Comparison of ENCODE assay signal across 21 cellular contexts in genomic region chr2:128714285-128714684, GRCh38.
DNase-seq lines count a peak whose midpoint lies in the region; ATAC-seq and TF ChIP-seq lines count a peak whose summit lies in the region.
"Had no signal": no experiment of that assay in that cellular context is flagged by ENCODE, and none has a peak within 500 bp of the region (broad histone marks: within the 10 kb centered on the region; RNA-seq: fewer than 3 reads in every experiment).

No MANE protein-coding gene starts in this region.

- peaks cover 47% of the 10 kb centered on the region for H3K27me3 Mint-ChIP-seq in activated CD8-positive, alpha-beta T cell treated with anti-CD3 and anti-CD28 coated beads, Interleukin-2, amount 10 ng/mL, durations not matched to agents 7 days and 5 days (ENCODE audit: low read depth)
- H3K27me3 Mint-ChIP-seq in activated CD8-positive, alpha-beta T cell treated with anti-CD3 and anti-CD28 coated beads for 36 hours: peaks cover 27% of the 10 kb centered on the region
- peaks cover 10% of the 10 kb centered on the region for H3K27me3 Mint-ChIP-seq in type B pancreatic cell

- H3K27ac ChIP-seq in SJCRH30: peak overlapping the region; percentile 21; the same call in 1 of the 2 replicates
- H3K27ac ChIP-seq: C4-2B, vagina had no signal

- H3K4me3 Mint-ChIP-seq in activated CD8-positive, alpha-beta T cell treated with anti-CD3 and anti-CD28 coated beads, Interleukin-2, amount 10 ng/mL, durations not matched to agents 7 days and 5 days: no peak overlapping the region
- H3K4me3 Mint-ChIP-seq in activated CD8-positive, alpha-beta T cell treated with anti-CD3 and anti-CD28 coated beads for 36 hours: no peak overlapping the region
- H3K4me3 Mint-ChIP-seq in type B pancreatic cell: no peak overlapping the region
- H3K4me3 Mint-ChIP-seq: activated CD8-positive, alpha-beta memory T cell treated with anti-CD3 and anti-CD28 coated beads, Interleukin-2, amount 10 ng/mL, durations not matched to agents 7 days and 5 days; activated naive CD8-positive, alpha-beta T cell had no signal

- H3K9me3 Mint-ChIP-seq in activated CD8-positive, alpha-beta T cell treated with anti-CD3 and anti-CD28 coated beads, Interleukin-2, amount 10 ng/mL, durations not matched to agents 7 days and 5 days (ENCODE audit: insufficient read depth): peaks cover 10% of the 10 kb centered on the region
- peaks cover 1% of the 10 kb centered on the region for H3K9me3 Mint-ChIP-seq in activated CD8-positive, alpha-beta T cell treated with anti-CD3 and anti-CD28 coated beads for 36 hours
- peaks cover 5% of the 10 kb centered on the region for H3K9me3 Mint-ChIP-seq in type B pancreatic cell

- H3K4me1 ChIP-seq in SJCRH30: peaks cover 10% of the 10 kb centered on the region
- H3K4me1 ChIP-seq: vagina had no signal

- ATAC-seq in activated CD8-positive, alpha-beta T cell treated with anti-CD3 and anti-CD28 coated beads, Interleukin-2, amount 10 ng/mL, durations not matched to agents 7 days and 5 days: no peak
- no peak for ATAC-seq in activated CD8-positive, alpha-beta T cell treated with anti-CD3 and anti-CD28 coated beads for 36 hours
- peak; percentile 56 for ATAC-seq in left ventricle myocardium superior
- no peak for ATAC-seq in HG03159 (IDR thresholded peaks at IDR 0.05; ENCODE audit: unreplicated experiment)
- ATAC-seq: activated CD8-positive, alpha-beta memory T cell treated with anti-CD3 and anti-CD28 coated beads, Interleukin-2, amount 10 ng/mL, durations not matched to agents 7 days and 5 days; naive thymus-derived CD8-positive, alpha-beta T cell; SK-N-SH treated with all-trans-retinoic acid at 6 μM for 48 hours had no signal

- no peaks in the 10 kb centered on the region for H3K36me3 ChIP-seq in SJCRH30
- H3K36me3 ChIP-seq: vagina had no signal

- H3K4me1 Mint-ChIP-seq in activated CD8-positive, alpha-beta T cell treated with anti-CD3 and anti-CD28 coated beads, Interleukin-2, amount 10 ng/mL, durations not matched to agents 7 days and 5 days (ENCODE audit: low read depth): peaks cover 4% of the 10 kb centered on the region
- no peaks in the 10 kb centered on the region for H3K4me1 Mint-ChIP-seq in activated CD8-positive, alpha-beta T cell treated with anti-CD3 and anti-CD28 coated beads for 36 hours (ENCODE audit: low read depth)
- no peaks in the 10 kb centered on the region for H3K4me1 Mint-ChIP-seq in type B pancreatic cell (ENCODE audit: unreplicated experiment)
- H3K4me1 Mint-ChIP-seq: activated CD8-positive, alpha-beta memory T cell treated with anti-CD3 and anti-CD28 coated beads, Interleukin-2, amount 10 ng/mL, durations not matched to agents 7 days and 5 days had no signal

- no peaks in the 10 kb centered on the region for H3K9me3 ChIP-seq in SJCRH30 (replicated peaks)
- H3K9me3 ChIP-seq: vagina had no signal

- no peak overlapping the region for H3K4me3 ChIP-seq in SJCRH30
- H3K4me3 ChIP-seq: vagina had no signal

- CTCF ChIA-PET in activated CD8-positive, alpha-beta T cell treated with anti-CD3 and anti-CD28 coated beads, Interleukin-2, amount 10 ng/mL, durations not matched to agents 7 days and 5 days (lab: Charles Lee): no interaction called here
- CTCF ChIA-PET in activated CD8-positive, alpha-beta T cell treated with anti-CD3 and anti-CD28 coated beads for 36 hours (lab: Charles Lee): no interaction called here

- no peaks in the 10 kb centered on the region for H3K27me3 ChIP-seq in SJCRH30
- H3K27me3 ChIP-seq: vagina had no signal

- POLR2A ChIA-PET in activated CD8-positive, alpha-beta T cell treated with anti-CD3 and anti-CD28 coated beads, Interleukin-2, amount 10 ng/mL, durations not matched to agents 7 days and 5 days (lab: Charles Lee): no interaction called here
- POLR2A ChIA-PET in activated CD8-positive, alpha-beta T cell treated with anti-CD3 and anti-CD28 coated beads for 36 hours (lab: Charles Lee): no interaction called here

- H3K36me3 Mint-ChIP-seq in activated CD8-positive, alpha-beta T cell treated with anti-CD3 and anti-CD28 coated beads, Interleukin-2, amount 10 ng/mL, durations not matched to agents 7 days and 5 days (ENCODE audit: low read depth): peaks cover 2% of the 10 kb centered on the region
- no peaks in the 10 kb centered on the region for H3K36me3 Mint-ChIP-seq in activated CD8-positive, alpha-beta T cell treated with anti-CD3 and anti-CD28 coated beads for 36 hours (ENCODE audit: low read depth)
- no peaks in the 10 kb centered on the region for H3K36me3 Mint-ChIP-seq in type B pancreatic cell
- H3K36me3 Mint-ChIP-seq: activated CD8-positive, alpha-beta memory T cell treated with anti-CD3 and anti-CD28 coated beads, Interleukin-2, amount 10 ng/mL, durations not matched to agents 7 days and 5 days had no signal

- intact Hi-C loops in activated CD8-positive, alpha-beta T cell treated with anti-CD3 and anti-CD28 coated beads for 36 hours (cut with micrococcal nuclease): no loop called here
- intact Hi-C loops in left ventricle myocardium superior (cut with micrococcal nuclease): no loop called here

- DNase-seq in activated CD8-positive, alpha-beta T cell treated with anti-CD3 and anti-CD28 coated beads, Interleukin-2, amount 10 ng/mL, durations not matched to agents 7 days and 5 days: peak; percentile 12
- no peak for DNase-seq in activated CD8-positive, alpha-beta T cell treated with anti-CD3 and anti-CD28 coated beads for 36 hours
- peak; percentile 81 to 84 for DNase-seq in SJCRH30
- no peak for DNase-seq in left ventricle myocardium superior
- peak; percentile 43 for DNase-seq in type B pancreatic cell (ENCODE audit: extremely low spot score, unreplicated experiment)
- DNase-seq in COLO829 (ENCODE audit: low spot score): no peak
- DNase-seq in DMS53 treated with DMSO at 0.1 percent for 48 hours (lab: John Stamatoyannopoulos, UW; ENCODE audit: unreplicated experiment): no peak
- DNase-seq: activated CD4-positive, alpha-beta T cell treated with anti-CD3 and anti-CD28 coated beads for 1 hour; activated CD8-positive, alpha-beta memory T cell treated with anti-CD3 and anti-CD28 coated beads, Interleukin-2, amount 10 ng/mL, durations not matched to agents 7 days and 5 days; DMS53; mesenchymal stem cell; naive thymus-derived CD8-positive, alpha-beta T cell; NCI-H187; NCI-H774; stimulated activated CD4-positive, alpha-beta T cell treated with anti-CD3 and anti-CD28 coated beads, Interleukin-4, amount 100 ng/mL, for 24 hours had no signal

- H3K27ac Mint-ChIP-seq in activated CD8-positive, alpha-beta T cell treated with anti-CD3 and anti-CD28 coated beads, Interleukin-2, amount 10 ng/mL, durations not matched to agents 7 days and 5 days: no peak overlapping the region
- no peak overlapping the region for H3K27ac Mint-ChIP-seq in activated CD8-positive, alpha-beta T cell treated with anti-CD3 and anti-CD28 coated beads for 36 hours
- no peak overlapping the region for H3K27ac Mint-ChIP-seq in type B pancreatic cell
- H3K27ac Mint-ChIP-seq: activated CD8-positive, alpha-beta memory T cell treated with anti-CD3 and anti-CD28 coated beads, Interleukin-2, amount 10 ng/mL, durations not matched to agents 7 days and 5 days; activated naive CD8-positive, alpha-beta T cell; naive thymus-derived CD8-positive, alpha-beta T cell; progenitor cell of endocrine pancreas had no signal

- TF ChIP-seq CTCF in activated CD8-positive, alpha-beta T cell treated with anti-CD3 and anti-CD28 coated beads for 36 hours (IDR thresholded peaks at IDR 0.05): no peak
- TF ChIP-seq CTCF in type B pancreatic cell (conservative IDR thresholded peaks at IDR 0.05): no peak

Comparison
In these comparisons a context has a peak if more than half of its experiments do, and no peak if none do; other contexts are left out.
1. DNase-seq: peak in activated CD8-positive, alpha-beta T cell treated with anti-CD3 and anti-CD28 coated beads, Interleukin-2, amount 10 ng/mL, durations not matched to agents 7 days and 5 days (single experiment), SJCRH30 (2 of 2) and type B pancreatic cell (single experiment); none in activated CD8-positive, alpha-beta T cell treated with anti-CD3 and anti-CD28 coated beads for 36 hours (single experiment), left ventricle myocardium superior (single experiment), COLO829 (single experiment) and DMS53 treated with DMSO at 0.1 percent for 48 hours (single experiment).